ENCODE assay signal across 12 cellular contexts in genomic region chr3:128801779-128802369, GRCh38.
DNase-seq lines count a peak whose midpoint lies in the region; ATAC-seq and TF ChIP-seq lines count a peak whose summit lies in the region.
"Had no signal": no experiment of that assay in that cellular context is flagged by ENCODE, and none has a peak within 500 bp of the region (broad histone marks: within the 10 kb centered on the region; RNA-seq: fewer than 3 reads in every experiment).

No MANE protein-coding gene starts in this region.

- intact Hi-C loops in CD14-positive monocyte (cut with micrococcal nuclease), result no loop called here
- intact Hi-C loops in adrenal gland (cut with DNase I), result no loop called here

- H2AFZ ChIP-seq in GM23338, result no peak overlapping the region

- H3K9me3 ChIP-seq in adrenal gland (replicated peaks in 1 of 3), result no peaks in the 10 kb centered on the region
- H3K9me3 ChIP-seq in MG63, result no peaks in the 10 kb centered on the region
- H3K9me3 ChIP-seq: ovary, thoracic aorta had no signal

- 53 to 66% (median 57%) methylated on average over 2 of the region's 2 CpGs for WGBS in adrenal gland, 4 donors

- H4K20me1 ChIP-seq in GM23338 (replicated peaks; ENCODE audit: insufficient read depth), result peaks cover 35% of the 10 kb centered on the region

- H3K36me3 ChIP-seq in GM23338 (ENCODE audit: insufficient read depth), result peaks cover 36% of the 10 kb centered on the region
- H3K36me3 ChIP-seq in adrenal gland (replicated peaks in 1 of 2), result peaks cover 0 to 35% of the 10 kb centered on the region in 2 donors
- peaks cover 64% of the 10 kb centered on the region for H3K36me3 ChIP-seq in MG63
- H3K36me3 ChIP-seq: ovary had no signal

- H3F3A ChIP-seq in GM23338 (replicated peaks; ENCODE audit: low read depth), result no peaks in the 10 kb centered on the region

- no peaks in the 10 kb centered on the region for H3K27me3 ChIP-seq in GM23338 (ENCODE audit: insufficient read depth)
- H3K27me3 ChIP-seq in adrenal gland, result no peaks in the 10 kb centered on the region
- no peaks in the 10 kb centered on the region for H3K27me3 ChIP-seq in MG63
- H3K27me3 ChIP-seq: ovary had no signal

- ATAC-seq in GM23338, result no peak
- ATAC-seq in memory B cell (ENCODE audit: low read depth), result no peak
- no peak for ATAC-seq in GM18511 (IDR thresholded peaks at IDR 0.05; ENCODE audit: unreplicated experiment)
- ATAC-seq in HG02870 (IDR thresholded peaks at IDR 0.05; ENCODE audit: unreplicated experiment), result no peak

- H3K9me3 Mint-ChIP-seq in CD14-positive monocyte (no peaks in the 10 kb centered on the region), GM23338 (no peaks in the 10 kb centered on the region), memory B cell (no peaks in the 10 kb centered on the region)

- no peaks in the 10 kb centered on the region for H3K9me2 ChIP-seq in GM23338 (ENCODE audit: insufficient read depth)

- no peak overlapping the region for H3K4me2 ChIP-seq in GM23338

- H3K27ac Mint-ChIP-seq in CD14-positive monocyte (peak overlapping the region; percentile 71 to 95 (median 85)), GM23338 (no peak overlapping the region), memory B cell (peak overlapping the region; percentile 85)

- H3K79me2 ChIP-seq in GM23338 (replicated peaks; ENCODE audit: insufficient read depth), result peaks cover 36% of the 10 kb centered on the region

- H3K4me3 ChIP-seq in GM23338, result no peak overlapping the region
- no peak overlapping the region for H3K4me3 ChIP-seq in adrenal gland
- H3K4me3 ChIP-seq in MG63, result no peak overlapping the region
- H3K4me3 ChIP-seq: ovary, thoracic aorta had no signal

- H3K4me1 Mint-ChIP-seq in CD14-positive monocyte, result peaks cover 65% of the 10 kb centered on the region
- peaks cover 13% of the 10 kb centered on the region; the same call in 2 of the 3 replicates for H3K4me1 Mint-ChIP-seq in GM23338
- H3K4me1 Mint-ChIP-seq in memory B cell, result peaks cover 26% of the 10 kb centered on the region

- 0 out of 2 replicates have a peak overlapping the region, but pooled peaks have one; percentile 33 for H3K27ac ChIP-seq in GM23338 (ENCODE audit: low read depth)
- H3K27ac ChIP-seq in adrenal gland, result no peak overlapping the region
- H3K27ac ChIP-seq: ovary, WERI-Rb-1 had no signal

- H3K27me3 Mint-ChIP-seq in CD14-positive monocyte (ENCODE audit: low read depth in 3 of 3), result no peaks in the 10 kb centered on the region
- H3K27me3 Mint-ChIP-seq in GM23338 (ENCODE audit: insufficient read depth, low read depth, poor library complexity), result no peaks in the 10 kb centered on the region
- no peaks in the 10 kb centered on the region for H3K27me3 Mint-ChIP-seq in memory B cell

- peaks cover 69 to 72% of the 10 kb centered on the region in 2 donors for H3K36me3 Mint-ChIP-seq in CD14-positive monocyte
- H3K36me3 Mint-ChIP-seq in GM23338 (ENCODE audit: low read depth), result peaks cover 50% of the 10 kb centered on the region
- H3K36me3 Mint-ChIP-seq in memory B cell, result peaks cover 34% of the 10 kb centered on the region

- no peaks in the 10 kb centered on the region for H3K4me1 ChIP-seq in GM23338 (ENCODE audit: insufficient read depth)
- H3K4me1 ChIP-seq in adrenal gland (replicated peaks in 1 of 2), result peaks cover 12 to 36% of the 10 kb centered on the region in 2 donors

- no peak for TF ChIP-seq CTCF in CD14-positive monocyte (IDR thresholded peaks at IDR 0.05)
- no peak for TF ChIP-seq CTCF in GM23338 (conservative IDR thresholded peaks at IDR 0.05; ENCODE audit: low read depth in 2 of 2)
- TF ChIP-seq CTCF in adrenal gland (IDR thresholded peaks at IDR 0.05), result no peak

- no peak overlapping the region for H3K4me3 Mint-ChIP-seq in CD14-positive monocyte
- no peak overlapping the region for H3K4me3 Mint-ChIP-seq in GM23338
- H3K4me3 Mint-ChIP-seq in memory B cell, result no peak overlapping the region

- no peak for DNase-seq in CD14-positive monocyte (ENCODE audit: low spot score)
- no peak for DNase-seq in GM23338 (ENCODE audit: low spot score)
- DNase-seq in adrenal gland, result peak in 4 of 7 donors; percentile 40 to 62 (median 48)
- no peak for DNase-seq in memory B cell (ENCODE audit: low spot score in 2 of 2)
- DNase-seq in MG63, result no peak
- no peak for DNase-seq in NCI-H345 (lab: John Stamatoyannopoulos, UW)
- DNase-seq: HCEC 1CT, ovary, WERI-Rb-1 had no signal

- no peak for TF ChIP-seq POLR2A in adrenal gland (IDR thresholded peaks at IDR 0.05)

TF ChIP-seq in GM23338, 12 proteins besides CTCF, POLR2A, EP300 and RAD21 (continues in another document):
- TF ChIP-seq ZNF114 (CRISPR knock-in tag; IDR thresholded peaks at IDR 0.05), result no peak
- no peak for TF ChIP-seq EZH2 (IDR thresholded peaks at IDR 0.05; ENCODE audit: low read depth, unreplicated experiment)
- TF ChIP-seq NANOG (IDR thresholded peaks at IDR 0.05; ENCODE audit: borderline replicate concordance), result no peak
- TF ChIP-seq CREB1 (CRISPR knock-in tag; IDR thresholded peaks at IDR 0.05; ENCODE audit: low read depth), result no peak
- TF ChIP-seq ZNF331 (CRISPR knock-in tag; IDR thresholded peaks at IDR 0.05; ENCODE audit: low read depth), result no peak
- no peak for TF ChIP-seq POLR2AphosphoS5 (IDR thresholded peaks at IDR 0.05; ENCODE audit: low read depth)
- TF ChIP-seq ZNF462 (CRISPR knock-in tag; IDR thresholded peaks at IDR 0.05), result no peak

Comparison
In these comparisons a context has a peak if more than half of its experiments do, and no peak if none do; other contexts are left out.
1. DNase-seq: peak in adrenal gland (4 of 7); none in CD14-positive monocyte (single experiment), GM23338 (single experiment), memory B cell (0 of 2), MG63 (single experiment) and NCI-H345 (single experiment).